In the genomic region with DNA sequence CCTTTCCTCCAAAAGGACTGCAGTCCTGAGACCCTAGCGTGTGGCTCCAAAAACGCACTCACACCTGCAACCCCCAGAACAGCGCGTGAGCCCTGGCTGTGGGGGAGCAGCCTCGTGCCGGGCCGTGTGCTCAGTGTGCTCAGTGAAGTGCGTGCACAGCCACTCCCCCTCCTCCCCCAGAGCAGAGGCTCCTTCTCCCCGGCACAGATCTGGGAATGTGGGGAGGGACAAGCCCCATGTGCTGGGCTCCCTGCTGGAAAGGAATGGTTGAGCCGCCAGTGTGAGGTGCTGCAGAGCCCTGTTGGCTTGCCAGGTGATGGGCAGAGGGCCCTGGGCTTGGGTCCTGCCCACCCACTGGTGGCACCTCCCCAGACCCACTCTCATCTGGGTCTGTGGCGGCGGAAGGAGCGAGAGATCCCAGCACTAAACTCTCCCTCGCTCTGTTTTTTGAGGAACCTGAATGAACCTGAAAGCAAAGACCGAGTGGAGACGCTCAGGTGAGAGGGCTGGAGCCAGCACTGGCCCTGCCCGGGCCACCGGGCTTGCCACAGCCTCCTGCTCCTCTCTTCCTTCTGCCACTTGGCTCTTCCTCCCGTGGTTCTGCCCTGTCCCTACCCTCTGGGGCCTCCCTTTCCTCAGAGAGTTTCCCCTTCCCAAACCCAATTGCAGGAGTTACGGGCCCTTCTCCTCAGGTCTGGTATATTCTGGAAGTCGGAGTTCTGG, we compare ENCODE assay signal across 1 cellular context.
TF ChIP-seq lines count a peak whose summit lies in the region.

No MANE protein-coding gene starts in this region.

TF ChIP-seq in HCT116, 20 proteins besides CTCF, POLR2A, EP300 and RAD21 (continued from another document):
- no peak for TF ChIP-seq TCF7L2 (IDR thresholded peaks at IDR 0.05; ENCODE audit: borderline replicate concordance, extremely low read depth, insufficient read depth, insufficient read length)
- no peak for TF ChIP-seq POLR2AphosphoS5 (IDR thresholded peaks at IDR 0.05; ENCODE audit: low read depth, low read length)
- TF ChIP-seq, protein P1, sequence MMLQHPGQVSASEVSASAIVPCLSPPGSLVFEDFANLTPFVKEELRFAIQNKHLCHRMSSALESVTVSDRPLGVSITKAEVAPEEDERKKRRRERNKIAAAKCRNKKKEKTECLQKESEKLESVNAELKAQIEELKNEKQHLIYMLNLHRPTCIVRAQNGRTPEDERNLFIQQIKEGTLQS (IDR thresholded peaks at IDR 0.05) = no peak
- no peak for TF ChIP-seq ZNF274 (IDR thresholded peaks at IDR 0.05; ENCODE audit: low read depth, low read length)
- no peak for TF ChIP-seq EZH2phosphoT487 (IDR thresholded peaks at IDR 0.05; ENCODE audit: borderline replicate concordance)
- no peak for TF ChIP-seq CBX3 (IDR thresholded peaks at IDR 0.05; ENCODE audit: low read depth)
- TF ChIP-seq, protein P2, sequence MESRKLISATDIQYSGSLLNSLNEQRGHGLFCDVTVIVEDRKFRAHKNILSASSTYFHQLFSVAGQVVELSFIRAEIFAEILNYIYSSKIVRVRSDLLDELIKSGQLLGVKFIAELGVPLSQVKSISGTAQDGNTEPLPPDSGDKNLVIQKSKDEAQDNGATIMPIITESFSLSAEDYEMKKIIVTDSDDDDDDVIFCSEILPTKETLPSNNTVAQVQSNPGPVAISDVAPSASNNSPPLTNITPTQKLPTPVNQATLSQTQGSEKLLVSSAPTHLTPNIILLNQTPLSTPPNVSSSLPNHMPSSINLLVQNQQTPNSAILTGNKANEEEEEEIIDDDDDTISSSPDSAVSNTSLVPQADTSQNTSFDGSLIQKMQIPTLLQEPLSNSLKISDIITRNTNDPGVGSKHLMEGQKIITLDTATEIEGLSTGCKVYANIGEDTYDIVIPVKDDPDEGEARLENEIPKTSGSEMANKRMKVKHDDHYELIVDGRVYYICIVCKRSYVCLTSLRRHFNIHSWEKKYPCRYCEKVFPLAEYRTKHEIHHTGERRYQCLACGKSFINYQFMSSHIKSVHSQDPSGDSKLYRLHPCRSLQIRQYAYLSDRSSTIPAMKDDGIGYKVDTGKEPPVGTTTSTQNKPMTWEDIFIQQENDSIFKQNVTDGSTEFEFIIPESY (IDR thresholded peaks at IDR 0.05; ENCODE audit: extremely low read depth, insufficient replicate concordance, low read length) = no peak
- no peak for TF ChIP-seq EGR1 (IDR thresholded peaks at IDR 0.05; ENCODE audit: low read depth)
- no peak for TF ChIP-seq FOSL1 (IDR thresholded peaks at IDR 0.05; ENCODE audit: low read depth)
- TF ChIP-seq JUND (IDR thresholded peaks at IDR 0.05) = no peak
- no peak for TF ChIP-seq SIN3A (IDR thresholded peaks at IDR 0.05; ENCODE audit: low read depth)
